ENCODE assay signal across 8 cellular contexts in the genomic region with DNA sequence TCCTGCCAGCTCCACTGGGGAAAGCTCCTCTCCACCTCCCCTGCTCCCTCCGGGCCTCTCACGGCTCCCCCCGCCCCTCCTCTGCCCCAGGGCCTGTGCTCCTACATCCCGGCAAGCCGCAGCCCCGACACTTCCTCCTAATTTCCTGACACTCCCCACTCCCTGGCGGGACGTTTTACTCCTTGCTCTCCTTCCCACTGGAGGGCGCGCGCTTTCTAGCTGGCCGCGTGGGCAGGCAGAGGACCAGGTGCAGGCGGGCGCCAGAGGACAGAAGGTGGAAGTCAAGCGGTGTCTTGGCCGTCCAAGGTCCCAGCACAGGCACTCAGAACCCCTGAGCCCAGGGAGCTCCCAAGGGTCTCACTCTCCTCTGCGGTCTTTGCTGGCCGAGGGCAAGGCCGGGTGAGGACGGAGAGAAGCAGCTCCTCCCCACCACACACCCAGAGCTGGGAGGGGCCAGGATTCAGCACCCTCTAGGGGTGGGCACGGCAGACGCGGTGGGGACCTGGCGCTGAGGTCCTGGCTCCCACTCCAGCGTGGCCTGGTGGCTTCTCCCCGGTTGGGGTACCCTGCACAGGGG. TPM values are rescaled to one million over a fixed set of nuclear protein-coding genes. Genes with fewer than 3 reads are reported as not detected.
A peak's percentile ranks its signal among the peaks of the same experiment; 100 is the strongest.
DNase-seq lines count a peak whose midpoint lies in the region; ATAC-seq lines count a peak whose summit lies in the region.

No MANE protein-coding gene starts in this region.

- H3K27ac Mint-ChIP-seq in activated T-cell treated with anti-CD3 and anti-CD28 coated beads, Interleukin-2, amount 50 U/mL, for 72 hours, result peak overlapping the region; percentile 5
- no peak overlapping the region for H3K27ac Mint-ChIP-seq in central memory CD8-positive, alpha-beta T cell (ENCODE audit: low read depth)

- H3K4me1 Mint-ChIP-seq in activated T-cell treated with anti-CD3 and anti-CD28 coated beads, Interleukin-2, amount 50 U/mL, for 72 hours (ENCODE audit: low read depth), result peaks cover 49% of the 10 kb centered on the region
- H3K4me1 Mint-ChIP-seq in central memory CD8-positive, alpha-beta T cell, result peaks cover 36% of the 10 kb centered on the region

- no peaks in the 10 kb centered on the region for H3K36me3 Mint-ChIP-seq in activated T-cell treated with anti-CD3 and anti-CD28 coated beads, Interleukin-2, amount 50 U/mL, for 72 hours (ENCODE audit: insufficient read depth in 2 of 2)
- peaks cover 4% of the 10 kb centered on the region for H3K36me3 Mint-ChIP-seq in central memory CD8-positive, alpha-beta T cell (ENCODE audit: insufficient read depth)

- peak overlapping the region; percentile 64 to 76 for H3K4me3 Mint-ChIP-seq in activated T-cell treated with anti-CD3 and anti-CD28 coated beads, Interleukin-2, amount 50 U/mL, for 72 hours
- peak overlapping the region; percentile 53 for H3K4me3 Mint-ChIP-seq in central memory CD8-positive, alpha-beta T cell

- no peaks in the 10 kb centered on the region for H3K27me3 Mint-ChIP-seq in activated T-cell treated with anti-CD3 and anti-CD28 coated beads, Interleukin-2, amount 50 U/mL, for 72 hours (ENCODE audit: low read depth)
- no peaks in the 10 kb centered on the region for H3K27me3 Mint-ChIP-seq in central memory CD8-positive, alpha-beta T cell

- DNase-seq in activated T-cell treated with anti-CD3 and anti-CD28 coated beads, Interleukin-2, amount 50 U/mL, for 72 hours, result peak; percentile 33 to 34
- DNase-seq in activated T-cell treated with anti-CD3 and anti-CD28 coated beads, Interleukin-2, amount 50 U/mL, for 48 hours, result no peak
- DNase-seq in NCI-H460 (ENCODE audit: extremely low read depth, low read depth), result peak; percentile 63
- no peak for DNase-seq in central memory CD8-positive, alpha-beta T cell (ENCODE audit: low spot score in 2 of 2)
- DNase-seq in left colon, result peak; percentile 84 to 89
- no peak for DNase-seq in glomerular visceral epithelial cell (ENCODE audit: extremely low spot score)
- no peak for DNase-seq in NCI-H128 (lab: John Stamatoyannopoulos, UW; ENCODE audit: unreplicated experiment)

- 2% methylated on average over 27 of the region's 27 CpGs for WGBS in thymus

- H3K4me3 ChIP-seq in thymus (ENCODE audit: low read length), result peak overlapping the region; percentile 16

- peak overlapping the region; percentile 39 for H3K27ac ChIP-seq in thymus (ENCODE audit: low read depth)

- no peaks in the 10 kb centered on the region for H3K27me3 ChIP-seq in thymus (ENCODE audit: control insufficient read depth, insufficient read depth)

- intact Hi-C loops in left colon (cut with DNase I, micrococcal nuclease), result no loop called here

- H3K36me3 ChIP-seq in thymus (ENCODE audit: control insufficient read depth, insufficient read depth), result no peaks in the 10 kb centered on the region

- H3K4me1 ChIP-seq in thymus (ENCODE audit: control insufficient read depth, insufficient read depth, low read length), result peaks cover 26% of the 10 kb centered on the region

- no peaks in the 10 kb centered on the region for H3K9me3 Mint-ChIP-seq in activated T-cell treated with anti-CD3 and anti-CD28 coated beads, Interleukin-2, amount 50 U/mL, for 72 hours
- no peaks in the 10 kb centered on the region for H3K9me3 Mint-ChIP-seq in central memory CD8-positive, alpha-beta T cell

- no peaks in the 10 kb centered on the region for H3K9me3 ChIP-seq in thymus (ENCODE audit: control insufficient read depth)

- ATAC-seq in activated T-cell treated with anti-CD3 and anti-CD28 coated beads, Interleukin-2, amount 50 U/mL, for 72 hours (replicated peaks in 1 of 2), result peak in 1 of 2 donors; percentile 2
- ATAC-seq in central memory CD8-positive, alpha-beta T cell (replicated peaks; ENCODE audit: extremely low read depth, poor library complexity, severe bottlenecking), result no peak
- peak; percentile 66 for ATAC-seq in left colon

RNA-seq across cellular contexts. Expression of gene ADAM8, which starts 19.1 kb away (rescaled TPM):
- 100 to 1,000 TPM; 156 to 218 TPM for total RNA-seq in activated T-cell treated with anti-CD3 and anti-CD28 coated beads, Interleukin-2, amount 50 U/mL, for 72 hours
- 2.5 and 3.7 TPM in 2 replicates for total RNA-seq in NCI-H460 (2014; rRNA removed; shearing (Covaris generic))
- polyA plus RNA-seq in NCI-H460 (2014; cell fraction: nucleus; rRNA removed), result 8.4 and 19.3 TPM in 2 replicates
- total RNA-seq in left colon, result 1 to 10 TPM; 2.3 to 2.8 TPM
- polyA plus RNA-seq in thymus, result 19.2 TPM

RNA-seq across cellular contexts. Expression of gene VENTX, which starts 19.9 kb away (rescaled TPM):
- under 1 TPM in 1 of 2 donors, not detected in 1; 0.21 TPM for total RNA-seq in activated T-cell treated with anti-CD3 and anti-CD28 coated beads, Interleukin-2, amount 50 U/mL, for 72 hours
- not detected in 2 replicates for total RNA-seq in NCI-H460 (2014; rRNA removed; shearing (Covaris generic))
- polyA plus RNA-seq in NCI-H460 (2014; cell fraction: nucleus; rRNA removed), result not detected in 2 replicates
- total RNA-seq in left colon, result under 1 TPM in 1 of 2 donors, not detected in 1; 0.14 TPM
- 1.5 TPM for polyA plus RNA-seq in thymus

RNA-seq across cellular contexts. Expression of gene UTF1, which starts 27.6 kb away (rescaled TPM):
- total RNA-seq in activated T-cell treated with anti-CD3 and anti-CD28 coated beads, Interleukin-2, amount 50 U/mL, for 72 hours, result under 1 TPM in 1 of 2 donors, not detected in 1; 0.21 TPM
- not detected in 2 replicates for total RNA-seq in NCI-H460 (2014; rRNA removed; shearing (Covaris generic))
- polyA plus RNA-seq in NCI-H460 (2014; cell fraction: nucleus; rRNA removed), result not detected in 2 replicates
- total RNA-seq in left colon, result not detected
- polyA plus RNA-seq in thymus, result 0.02 TPM

RNA-seq across cellular contexts. Expression of gene TUBGCP2, which starts 51.1 kb away (rescaled TPM):
- 10 to 100 TPM; 50.9 to 51.2 TPM for total RNA-seq in activated T-cell treated with anti-CD3 and anti-CD28 coated beads, Interleukin-2, amount 50 U/mL, for 72 hours
- 52.9 and 55.9 TPM in 2 replicates for total RNA-seq in NCI-H460 (2014; rRNA removed; shearing (Covaris generic))
- polyA plus RNA-seq in NCI-H460 (2014; cell fraction: nucleus; rRNA removed), result 58.2 and 71.6 TPM in 2 replicates
- total RNA-seq in left colon, result 10 to 100 TPM; 53.8 to 53.9 TPM
- 164 TPM for polyA plus RNA-seq in thymus

RNA-seq across cellular contexts. Expression of gene ZNF511, which starts 51.1 kb away (rescaled TPM):
- 10 to 100 TPM; 46.1 to 49.8 TPM for total RNA-seq in activated T-cell treated with anti-CD3 and anti-CD28 coated beads, Interleukin-2, amount 50 U/mL, for 72 hours
- total RNA-seq in NCI-H460 (2014; rRNA removed; shearing (Covaris generic)), result 50.4 and 56.6 TPM in 2 replicates
- 67.0 and 87.6 TPM in 2 replicates for polyA plus RNA-seq in NCI-H460 (2014; cell fraction: nucleus; rRNA removed)
- total RNA-seq in left colon, result 10 to 100 TPM; 41.0 to 42.1 TPM
- polyA plus RNA-seq in thymus, result 39.1 TPM

Comparison
In these comparisons a context has a peak if more than half of its experiments do, and no peak if none do; other contexts are left out.
1. DNase-seq: peak in activated T-cell treated with anti-CD3 and anti-CD28 coated beads, Interleukin-2, amount 50 U/mL, for 72 hours (2 of 2), NCI-H460 (single experiment) and left colon (2 of 2); none in activated T-cell treated with anti-CD3 and anti-CD28 coated beads, Interleukin-2, amount 50 U/mL, for 48 hours (0 of 2), central memory CD8-positive, alpha-beta T cell (0 of 2), glomerular visceral epithelial cell (single experiment) and NCI-H128 (single experiment).
2. RNA of gene ADAM8, which starts 19.1 kb away (total RNA-seq): 156 to 218 TPM in activated T-cell treated with anti-CD3 and anti-CD28 coated beads, Interleukin-2, amount 50 U/mL, for 72 hours; 2.5 to 3.7 TPM in NCI-H460 and 2.3 to 2.8 TPM in left colon; every median in the first group is over 10 times any median in the second.